In genomic region chr1:51906306-51907078, GRCh38 we compare ENCODE assay signal across 9 cellular contexts.
A peak's percentile ranks its signal among the peaks of the same experiment; 100 is the strongest.
DNase-seq lines count a peak whose midpoint lies in the region; ATAC-seq and TF ChIP-seq lines count a peak whose summit lies in the region.
"Had no signal": no experiment of that assay in that cellular context is flagged by ENCODE, and none has a peak within 500 bp of the region (broad histone marks: within the 10 kb centered on the region; RNA-seq: fewer than 3 reads in every experiment).

No MANE protein-coding gene starts in this region.

- ATAC-seq in RWPE2 (ENCODE audit: low read depth) (0 out of 3 replicates have a peak, but pooled peaks have one; percentile 26), HG03108 (IDR thresholded peaks at IDR 0.05; ENCODE audit: unreplicated experiment) (no peak), HG03520 (IDR thresholded peaks at IDR 0.05; ENCODE audit: unreplicated experiment) (no peak)
- ATAC-seq in stimulated activated effector memory CD8-positive, alpha-beta T cell treated with anti-CD3 and anti-CD28 coated beads, Interleukin-12 subunit alpha, Interleukin-12 subunit beta, amount 100 ng/mL, for 72 hours = no peak

- no peak for TF ChIP-seq CTCF in RWPE2 (IDR thresholded peaks at IDR 0.05; ENCODE audit: poor library complexity, severe bottlenecking)

- H3K36me3 Mint-ChIP-seq in activated naive CD4-positive, alpha-beta T cell treated with anti-CD3 and anti-CD28 coated beads, Interleukin-2, amount 10 ng/mL, durations not matched to agents 7 days and 5 days = peaks cover 5% of the 10 kb centered on the region
- no peaks in the 10 kb centered on the region for H3K36me3 Mint-ChIP-seq in stimulated activated effector memory CD8-positive, alpha-beta T cell treated with anti-CD3 and anti-CD28 coated beads, Interleukin-12 subunit alpha, Interleukin-12 subunit beta, amount 100 ng/mL, for 72 hours

- no peak overlapping the region for H3K4me3 ChIP-seq in RWPE2 (ENCODE audit: severe bottlenecking)

- H3K9me3 ChIP-seq in RWPE2 (ENCODE audit: severe bottlenecking) = no peaks in the 10 kb centered on the region

- DNase-seq in activated naive CD4-positive, alpha-beta T cell treated with anti-CD3 and anti-CD28 coated beads, Interleukin-2, amount 10 ng/mL, durations not matched to agents 7 days and 5 days = no peak
- no peak for DNase-seq in activated naive CD4-positive, alpha-beta T cell treated with anti-CD3 and anti-CD28 coated beads, Interleukin-2, amount 50 U/mL, for 16 hours
- DNase-seq in RWPE2 (ENCODE audit: low spot score) = no peak
- peak; percentile 68 for DNase-seq in fibroblast of gingiva (ENCODE audit: low read depth)
- no peak for DNase-seq in stimulated activated effector memory CD8-positive, alpha-beta T cell treated with anti-CD3 and anti-CD28 coated beads, Interleukin-12 subunit alpha, Interleukin-12 subunit beta, amount 100 ng/mL, for 72 hours (ENCODE audit: low spot score in 2 of 2)
- DNase-seq in NK-92 (lab: John Stamatoyannopoulos, UW; ENCODE audit: unreplicated experiment) = no peak
- DNase-seq: NCI-H2171 had no signal

- peak overlapping the region; percentile 89 for H3K27ac Mint-ChIP-seq in activated naive CD4-positive, alpha-beta T cell treated with anti-CD3 and anti-CD28 coated beads, Interleukin-2, amount 10 ng/mL, durations not matched to agents 7 days and 5 days
- peak overlapping the region; percentile 69 for H3K27ac Mint-ChIP-seq in stimulated activated effector memory CD8-positive, alpha-beta T cell treated with anti-CD3 and anti-CD28 coated beads, Interleukin-12 subunit alpha, Interleukin-12 subunit beta, amount 100 ng/mL, for 72 hours

- H3K4me3 Mint-ChIP-seq in activated naive CD4-positive, alpha-beta T cell treated with anti-CD3 and anti-CD28 coated beads, Interleukin-2, amount 10 ng/mL, durations not matched to agents 7 days and 5 days = no peak overlapping the region
- no peak overlapping the region for H3K4me3 Mint-ChIP-seq in stimulated activated effector memory CD8-positive, alpha-beta T cell treated with anti-CD3 and anti-CD28 coated beads, Interleukin-12 subunit alpha, Interleukin-12 subunit beta, amount 100 ng/mL, for 72 hours

- H3K27me3 ChIP-seq in RWPE2 (ENCODE audit: insufficient read depth, poor library complexity, severe bottlenecking) = no peaks in the 10 kb centered on the region

- H3K36me3 ChIP-seq in RWPE2 (ENCODE audit: low read depth) = no peaks in the 10 kb centered on the region

- peaks cover 34% of the 10 kb centered on the region for H3K27me3 Mint-ChIP-seq in activated naive CD4-positive, alpha-beta T cell treated with anti-CD3 and anti-CD28 coated beads, Interleukin-2, amount 10 ng/mL, durations not matched to agents 7 days and 5 days

- H3K9me3 Mint-ChIP-seq in activated naive CD4-positive, alpha-beta T cell treated with anti-CD3 and anti-CD28 coated beads, Interleukin-2, amount 10 ng/mL, durations not matched to agents 7 days and 5 days = peaks cover 15% of the 10 kb centered on the region
- H3K9me3 Mint-ChIP-seq in stimulated activated effector memory CD8-positive, alpha-beta T cell treated with anti-CD3 and anti-CD28 coated beads, Interleukin-12 subunit alpha, Interleukin-12 subunit beta, amount 100 ng/mL, for 72 hours = peaks cover 3% of the 10 kb centered on the region

- peak overlapping the region; percentile 16 for H3K27ac ChIP-seq in RWPE2 (ENCODE audit: poor library complexity, severe bottlenecking)

- no peaks in the 10 kb centered on the region for H3K4me1 ChIP-seq in RWPE2 (ENCODE audit: insufficient read depth, poor library complexity, severe bottlenecking)

- CTCF ChIA-PET in activated naive CD4-positive, alpha-beta T cell treated with anti-CD3 and anti-CD28 coated beads, Interleukin-2, amount 10 ng/mL, durations not matched to agents 7 days and 5 days (lab: Charles Lee) = interaction anchor here (1.5 kb wide), 1 partner anchor 10 kb away, joined by 4 read pairs; no protein-coding TSS in a partner anchor

- peaks cover 2% of the 10 kb centered on the region for H3K4me1 Mint-ChIP-seq in activated naive CD4-positive, alpha-beta T cell treated with anti-CD3 and anti-CD28 coated beads, Interleukin-2, amount 10 ng/mL, durations not matched to agents 7 days and 5 days
- H3K4me1 Mint-ChIP-seq in stimulated activated effector memory CD8-positive, alpha-beta T cell treated with anti-CD3 and anti-CD28 coated beads, Interleukin-12 subunit alpha, Interleukin-12 subunit beta, amount 100 ng/mL, for 72 hours = peaks cover 6% of the 10 kb centered on the region
